9 cellular contexts compared by ENCODE assay signal in genomic region chr18:62486290-62486964, GRCh38. TPM values are rescaled to one million over a fixed set of nuclear protein-coding genes. Genes with fewer than 3 reads are reported as not detected.
DNase-seq lines count a peak whose midpoint lies in the region; ATAC-seq and TF ChIP-seq lines count a peak whose summit lies in the region.
"Had no signal": no experiment of that assay in that cellular context is flagged by ENCODE, and none has a peak within 500 bp of the region (broad histone marks: within the 10 kb centered on the region; RNA-seq: fewer than 3 reads in every experiment).

No MANE protein-coding gene starts in this region.

- peaks cover 0 to 2% of the 10 kb centered on the region in 2 donors for H3K9me3 Mint-ChIP-seq in activated T-cell treated with anti-CD3 and anti-CD28 coated beads, Interleukin-2, amount 50 U/mL, for 72 hours

- H3K27ac Mint-ChIP-seq in activated T-cell treated with anti-CD3 and anti-CD28 coated beads, Interleukin-2, amount 50 U/mL, for 72 hours: no peak overlapping the region

- H3K36me3 Mint-ChIP-seq in activated T-cell treated with anti-CD3 and anti-CD28 coated beads, Interleukin-2, amount 50 U/mL, for 72 hours (ENCODE audit: insufficient read depth in 2 of 2): peaks cover 1 to 5% of the 10 kb centered on the region in 2 donors

- no peak overlapping the region for H3K4me3 ChIP-seq in BE2C (ENCODE audit: low read depth, low read length)

- DNase-seq in HT1080 (ENCODE audit: low read depth) (peak; percentile 74), mucosa of gallbladder (ENCODE audit: low spot score) (peak; percentile 68), D341Med (ENCODE audit: low spot score) (no peak), CD1c-positive myeloid dendritic cell (ENCODE audit: extremely low spot score) (no peak), BE2C (no peak)
- peak; percentile 52 to 61 for DNase-seq in activated T-cell treated with anti-CD3 and anti-CD28 coated beads, Interleukin-2, amount 50 U/mL, for 72 hours
- DNase-seq in activated CD4-positive, alpha-beta T cell treated with anti-CD3 and anti-CD28 coated beads, Interleukin-2, amount 50 U/mL, for 4 hours: no peak
- DNase-seq: activated CD4-positive, CD25-positive, alpha-beta regulatory T cell had no signal

- no peaks in the 10 kb centered on the region for H3K9me3 ChIP-seq in ES-I3 (ENCODE audit: control insufficient read depth, insufficient read depth, low read length)
- H3K9me3 ChIP-seq in BE2C: no peaks in the 10 kb centered on the region

- H3K4me3 Mint-ChIP-seq in activated T-cell treated with anti-CD3 and anti-CD28 coated beads, Interleukin-2, amount 50 U/mL, for 72 hours: peak overlapping the region; percentile 57 to 62

- H3K4me1 ChIP-seq in ES-I3 (ENCODE audit: insufficient read depth, low read length) (peaks cover 14% of the 10 kb centered on the region), BE2C (no peaks in the 10 kb centered on the region)

- TF ChIP-seq CTCF in BE2C (IDR thresholded peaks at IDR 0.05; ENCODE audit: low read depth, low read length): no peak

- H3K27me3 ChIP-seq in BE2C: peaks cover 2% of the 10 kb centered on the region

- peaks cover 19% of the 10 kb centered on the region for H3K27me3 Mint-ChIP-seq in activated T-cell treated with anti-CD3 and anti-CD28 coated beads, Interleukin-2, amount 50 U/mL, for 72 hours (ENCODE audit: low read depth)

- H3K9ac ChIP-seq in ES-I3 (ENCODE audit: low read depth, low read length): peak overlapping the region; percentile 34; the same call in 1 of the 2 replicates

- H3K36me3 ChIP-seq in ES-I3 (ENCODE audit: insufficient read depth, low read length): no peaks in the 10 kb centered on the region
- H3K36me3 ChIP-seq in BE2C: no peaks in the 10 kb centered on the region

- peaks cover 20% of the 10 kb centered on the region for H3K4me1 Mint-ChIP-seq in activated T-cell treated with anti-CD3 and anti-CD28 coated beads, Interleukin-2, amount 50 U/mL, for 72 hours (ENCODE audit: low read depth)

- peak; percentile 96 for ATAC-seq in activated T-cell treated with anti-CD3 and anti-CD28 coated beads, Interleukin-2, amount 50 U/mL, for 72 hours (replicated peaks in 1 of 2)

RNA-seq across cellular contexts. Expression of gene ZCCHC2, which starts 36.4 kb away (rescaled TPM):
- total RNA-seq in HT1080 (2014; rRNA removed; shearing (Covaris generic)): 10.5 and 12.6 TPM in 2 replicates
- polyA plus RNA-seq in HT1080 (2015; cell fraction: cytosol; rRNA removed): 5.7 and 7.3 TPM in 2 replicates
- polyA plus RNA-seq in HT1080 (2015; cell fraction: nucleus; rRNA removed): 6.8 and 6.9 TPM in 2 replicates
- 10 to 100 TPM; 38.7 to 42.6 TPM for total RNA-seq in activated T-cell treated with anti-CD3 and anti-CD28 coated beads, Interleukin-2, amount 50 U/mL, for 72 hours
- 38.2 TPM for total RNA-seq in mucosa of gallbladder
- 3.7 TPM for polyA plus RNA-seq in BE2C (2012; ENCODE audit: insufficient read depth, insufficient read length, low read depth)

Comparison
In these comparisons a context has a peak if more than half of its experiments do, and no peak if none do; other contexts are left out.
1. DNase-seq: peak in HT1080 (single experiment), activated T-cell treated with anti-CD3 and anti-CD28 coated beads, Interleukin-2, amount 50 U/mL, for 72 hours (2 of 2) and mucosa of gallbladder (single experiment); none in D341Med (single experiment), CD1c-positive myeloid dendritic cell (single experiment), BE2C (single experiment) and activated CD4-positive, alpha-beta T cell treated with anti-CD3 and anti-CD28 coated beads, Interleukin-2, amount 50 U/mL, for 4 hours (0 of 2).